ENCODE assay signal across 1 cellular context in genomic region chr12:121095544-121096198, GRCh38.
TF ChIP-seq lines count a peak whose summit lies in the region.

No MANE protein-coding gene starts in this region.

TF ChIP-seq in HEK293, 187 proteins besides CTCF, POLR2A, EP300 and RAD21 (continued from another document and continues in another):
- TF ChIP-seq ZNF148 (tag by site-specific recombination; IDR thresholded peaks at IDR 0.05; ENCODE audit: borderline replicate concordance) = no peak
- 0 out of 2 replicates have a peak, but pooled peaks have one; percentile 15 for TF ChIP-seq ZIC2 (tag by site-specific recombination; IDR thresholded peaks at IDR 0.05)
- no peak for TF ChIP-seq ZNF114 (tag by site-specific recombination; IDR thresholded peaks at IDR 0.05)
- peak; percentile 96 for TF ChIP-seq PRDM10 (tag by site-specific recombination; IDR thresholded peaks at IDR 0.05)
- no peak for TF ChIP-seq ZNF157 (tag by site-specific recombination; IDR thresholded peaks at IDR 0.05)
- no peak for TF ChIP-seq ZNF155 (tag by site-specific recombination; IDR thresholded peaks at IDR 0.05)
- TF ChIP-seq REPIN1 (tag by site-specific recombination; IDR thresholded peaks at IDR 0.05; ENCODE audit: low read depth) = no peak; the same call in 1 of the 2 replicates
- no peak for TF ChIP-seq MZF1 (tag by site-specific recombination; IDR thresholded peaks at IDR 0.05; ENCODE audit: borderline replicate concordance)
- TF ChIP-seq ZNF580 (tag by site-specific recombination; IDR thresholded peaks at IDR 0.05) = no peak
- TF ChIP-seq ZBTB48 (tag by site-specific recombination; IDR thresholded peaks at IDR 0.05) = peak; percentile 67; the same call in 1 of the 2 replicates
- no peak for TF ChIP-seq SCRT1 (tag by site-specific recombination; IDR thresholded peaks at IDR 0.05; ENCODE audit: borderline replicate concordance)
- TF ChIP-seq ZBTB26 (tag by site-specific recombination; optimal IDR thresholded peaks at IDR 0.05) = peak; percentile 32
- TF ChIP-seq ZFP37 (tag by site-specific recombination; IDR thresholded peaks at IDR 0.05) = peak; percentile 68; the same call in 1 of the 2 replicates
- TF ChIP-seq HOXA7 (CRISPR knock-in tag; IDR thresholded peaks at IDR 0.05; ENCODE audit: borderline replicate concordance) = no peak
- 0 out of 2 replicates have a peak, but pooled peaks have one; percentile 33 for TF ChIP-seq ZNF837 (tag by site-specific recombination; IDR thresholded peaks at IDR 0.05)
- TF ChIP-seq GLIS2 (tag by site-specific recombination; IDR thresholded peaks at IDR 0.05) = 0 out of 2 replicates have a peak, but pooled peaks have one; percentile 27
- peak; percentile 92 for TF ChIP-seq ZNF777 (tag by site-specific recombination; IDR thresholded peaks at IDR 0.05; ENCODE audit: borderline replicate concordance)
- TF ChIP-seq ZNF501 (tag by site-specific recombination; IDR thresholded peaks at IDR 0.05) = peak; percentile 85; the same call in 1 of the 2 replicates
- no peak for TF ChIP-seq ZNF624 (tag by site-specific recombination; IDR thresholded peaks at IDR 0.05)
- no peak for TF ChIP-seq OSR2 (tag by site-specific recombination; IDR thresholded peaks at IDR 0.05)
- no peak for TF ChIP-seq IKZF3 (tag by site-specific recombination; IDR thresholded peaks at IDR 0.05)
- TF ChIP-seq RBAK (tag by site-specific recombination; IDR thresholded peaks at IDR 0.05) = no peak; the same call in 1 of the 2 replicates
- no peak for TF ChIP-seq ZNF362 (tag by site-specific recombination; IDR thresholded peaks at IDR 0.05)
- no peak for TF ChIP-seq BCL6B (tag by site-specific recombination; IDR thresholded peaks at IDR 0.05)
- TF ChIP-seq ZNF639 (tag by site-specific recombination; IDR thresholded peaks at IDR 0.05) = peak; percentile 19; the same call in 1 of the 2 replicates
- no peak for TF ChIP-seq ZNF791 (tag by site-specific recombination; IDR thresholded peaks at IDR 0.05)
- 0 out of 2 replicates have a peak, but pooled peaks have one; percentile 32 for TF ChIP-seq ZXDB (tag by site-specific recombination; IDR thresholded peaks at IDR 0.05)
- TF ChIP-seq ZNF645 (tag by site-specific recombination; IDR thresholded peaks at IDR 0.05) = no peak
- TF ChIP-seq ZNF391 (tag by site-specific recombination; IDR thresholded peaks at IDR 0.05; ENCODE audit: borderline replicate concordance, low read depth) = peak; percentile 59; the same call in 1 of the 2 replicates
- TF ChIP-seq ZNF324 (tag by site-specific recombination; IDR thresholded peaks at IDR 0.05) = peak; percentile 49; the same call in 1 of the 2 replicates
- TF ChIP-seq ZSCAN23 (tag by site-specific recombination; IDR thresholded peaks at IDR 0.05) = no peak
- TF ChIP-seq ZBTB44 (tag by site-specific recombination; IDR thresholded peaks at IDR 0.05) = no peak
- TF ChIP-seq ZNF629 (tag by site-specific recombination; IDR thresholded peaks at IDR 0.05) = peak; percentile 52
- no peak for TF ChIP-seq MYNN (tag by site-specific recombination; IDR thresholded peaks at IDR 0.05; ENCODE audit: borderline replicate concordance)
- TF ChIP-seq ZNF239 (tag by site-specific recombination; IDR thresholded peaks at IDR 0.05) = no peak
- TF ChIP-seq ZBTB7A (tag by site-specific recombination; IDR thresholded peaks at IDR 0.05; ENCODE audit: low read depth) = peak; percentile 66
- TF ChIP-seq ZNF335 (tag by site-specific recombination; conservative IDR thresholded peaks at IDR 0.05) = peak; percentile 89
- no peak for TF ChIP-seq MEIS1 (CRISPR knock-in tag; IDR thresholded peaks at IDR 0.05; ENCODE audit: borderline replicate concordance)
- TF ChIP-seq ZNF280D (tag by site-specific recombination; IDR thresholded peaks at IDR 0.05) = peak; percentile 82; the same call in 1 of the 2 replicates
- TF ChIP-seq PRDM1 (tag by site-specific recombination; IDR thresholded peaks at IDR 0.05) = no peak
